8 cellular contexts compared by ENCODE assay signal in the genomic region with DNA sequence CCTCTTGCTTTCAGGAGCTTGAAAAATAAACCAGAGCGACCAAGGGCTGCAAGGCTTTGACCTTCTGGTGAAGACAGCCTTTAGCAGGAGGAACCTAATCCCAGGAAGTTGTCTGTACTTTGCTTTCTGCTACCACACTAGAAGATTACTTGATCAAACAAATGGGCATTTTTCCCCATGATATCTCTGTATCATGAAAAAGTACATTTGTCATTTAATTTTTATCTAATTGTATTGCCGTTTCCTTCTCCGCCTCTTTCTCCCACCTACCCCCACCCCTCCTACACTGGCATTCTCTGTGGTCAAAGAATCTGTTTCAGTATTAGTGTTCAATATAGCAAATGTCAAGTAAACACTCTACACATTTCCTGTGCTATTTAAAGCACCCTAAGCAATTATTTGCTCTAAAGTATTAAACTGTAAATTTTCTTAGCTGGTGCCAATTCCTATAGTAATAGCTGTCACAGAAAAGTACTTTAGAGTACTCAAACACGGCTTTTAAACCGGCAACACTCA. TPM values are rescaled to one million over a fixed set of nuclear protein-coding genes. Genes with fewer than 3 reads are reported as not detected.
DNase-seq lines count a peak whose midpoint lies in the region; ATAC-seq and TF ChIP-seq lines count a peak whose summit lies in the region.

No MANE protein-coding gene starts in this region.

- intact Hi-C loops in transverse colon (cut with DNase I; ENCODE audit: low total_unique reads) (no loop called here), gastrocnemius medialis (cut with DNase I; ENCODE audit: low total_unique reads) (no loop called here)

- H3K4me3 ChIP-seq in transverse colon (no peak overlapping the region), gastrocnemius medialis (no peak overlapping the region)

- no peak for TF ChIP-seq CTCF in transverse colon (IDR thresholded peaks at IDR 0.05)
- no peak for TF ChIP-seq CTCF in gastrocnemius medialis (IDR thresholded peaks at IDR 0.05 in 4 of 5, conservative IDR thresholded peaks at IDR 0.05 in 1 of 5)

- H3K36me3 ChIP-seq in transverse colon (no peaks in the 10 kb centered on the region), gastrocnemius medialis (no peaks in the 10 kb centered on the region)

- H3K27me3 Mint-ChIP-seq in activated T-cell treated with anti-CD3 and anti-CD28 coated beads, Interleukin-2, amount 50 U/mL, for 72 hours (ENCODE audit: low read depth) = no peaks in the 10 kb centered on the region

- H3K27ac Mint-ChIP-seq in activated T-cell treated with anti-CD3 and anti-CD28 coated beads, Interleukin-2, amount 50 U/mL, for 72 hours = peak overlapping the region; percentile 75

- H3K4me1 Mint-ChIP-seq in activated T-cell treated with anti-CD3 and anti-CD28 coated beads, Interleukin-2, amount 50 U/mL, for 72 hours (ENCODE audit: low read depth) = peaks cover 78% of the 10 kb centered on the region

- peak; percentile 98 for ATAC-seq in HG03108 (IDR thresholded peaks at IDR 0.05; ENCODE audit: unreplicated experiment)
- peak; percentile 56 to 64 for ATAC-seq in activated T-cell treated with anti-CD3 and anti-CD28 coated beads, Interleukin-2, amount 50 U/mL, for 72 hours (replicated peaks in 1 of 2)
- ATAC-seq in gastrocnemius medialis = no peak

- H3K27me3 ChIP-seq in transverse colon = no peaks in the 10 kb centered on the region
- H3K27me3 ChIP-seq in gastrocnemius medialis = no peaks in the 10 kb centered on the region

- peak overlapping the region in 3 of 4 donors; percentile 28 to 44 (median 41) for H3K27ac ChIP-seq in transverse colon
- H3K27ac ChIP-seq in gastrocnemius medialis = no peak overlapping the region

- DNase-seq in stimulated activated CD4-positive, alpha-beta T cell treated with anti-CD3 and anti-CD28 coated beads, Interleukin-12 subunit alpha, Interleukin-12 subunit beta, amount 100 ng/mL, for 48 hours (ENCODE audit: low read depth in 2 of 3, low spot score in 1 of 3) = peak in 2 of 3 donors; percentile 30 to 41
- no peak for DNase-seq in stimulated activated CD4-positive, alpha-beta T cell treated with anti-CD3 and anti-CD28 coated beads, Interleukin-2, amount 100 ng/mL, for 48 hours
- DNase-seq in activated T-cell treated with anti-CD3 and anti-CD28 coated beads, Interleukin-2, amount 50 U/mL, for 72 hours = peak; percentile 33 to 44
- DNase-seq in transverse colon (no peak), NCI-H69 (lab: John Stamatoyannopoulos, UW) (no peak), NCI-H524 treated with DMSO at 0.1 percent for 48 hours (lab: John Stamatoyannopoulos, UW) (no peak), gastrocnemius medialis (no peak)

- no peaks in the 10 kb centered on the region for H3K9me3 Mint-ChIP-seq in activated T-cell treated with anti-CD3 and anti-CD28 coated beads, Interleukin-2, amount 50 U/mL, for 72 hours

- no peak for TF ChIP-seq EP300 in transverse colon (IDR thresholded peaks at IDR 0.05; ENCODE audit: low read depth)

- in situ Hi-C loops in transverse colon (cut with MboI; ENCODE audit: low pct_ligation_motif_present in 1 of 4, low pct_unique_long_range_greater_than_20kb in 1 of 4, low sequenced_read_pairs in 3 of 4) (no loop called here), gastrocnemius medialis (cut with MboI; ENCODE audit: low sequenced_read_pairs in 4 of 4) (no loop called here)

- no peak for TF ChIP-seq POLR2A in transverse colon (IDR thresholded peaks at IDR 0.05)
- no peak for TF ChIP-seq POLR2A in gastrocnemius medialis (IDR thresholded peaks at IDR 0.05)

- H3K4me3 Mint-ChIP-seq in activated T-cell treated with anti-CD3 and anti-CD28 coated beads, Interleukin-2, amount 50 U/mL, for 72 hours = peak overlapping the region; percentile 71 to 75

- WGBS in transverse colon (ENCODE audit: low coverage in 1 of 2), 2 donors = 29 to 39% methylated on average over 4 to 5 of the region's 5 CpGs

- H3K36me3 Mint-ChIP-seq in activated T-cell treated with anti-CD3 and anti-CD28 coated beads, Interleukin-2, amount 50 U/mL, for 72 hours (ENCODE audit: insufficient read depth in 2 of 2) = peaks cover 2 to 6% of the 10 kb centered on the region in 2 donors

- peaks cover 14 to 64% (median 32%) of the 10 kb centered on the region in 4 donors for H3K4me1 ChIP-seq in transverse colon
- H3K4me1 ChIP-seq in gastrocnemius medialis = peaks cover 38 to 51% of the 10 kb centered on the region in 2 donors

- H3K9me3 ChIP-seq in transverse colon (no peaks in the 10 kb centered on the region), gastrocnemius medialis (no peaks in the 10 kb centered on the region)

RNA-seq across cellular contexts. Expression of a gene that starts 29.7 kb away (rescaled TPM):
- 10 to 100 TPM; 46.5 to 65.1 TPM for total RNA-seq in activated T-cell treated with anti-CD3 and anti-CD28 coated beads, Interleukin-2, amount 50 U/mL, for 72 hours
- total RNA-seq in transverse colon (100 to 1,000 TPM in 2 of 4 donors, 10 to 100 TPM in 2; 48.7 to 166 (median 105) TPM), gastrocnemius medialis (10 to 100 TPM; 21.8 to 42.9 (median 33.1) TPM)

Comparison
In these comparisons a context has a peak if more than half of its experiments do, and no peak if none do; other contexts are left out.
1. DNase-seq: peak in stimulated activated CD4-positive, alpha-beta T cell treated with anti-CD3 and anti-CD28 coated beads, Interleukin-12 subunit alpha, Interleukin-12 subunit beta, amount 100 ng/mL, for 48 hours (2 of 3) and activated T-cell treated with anti-CD3 and anti-CD28 coated beads, Interleukin-2, amount 50 U/mL, for 72 hours (2 of 2); none in stimulated activated CD4-positive, alpha-beta T cell treated with anti-CD3 and anti-CD28 coated beads, Interleukin-2, amount 100 ng/mL, for 48 hours (0 of 2), transverse colon (single experiment), NCI-H69 (single experiment), NCI-H524 treated with DMSO at 0.1 percent for 48 hours (single experiment) and gastrocnemius medialis (0 of 2).
2. ATAC-seq: peak in HG03108 (single experiment) and activated T-cell treated with anti-CD3 and anti-CD28 coated beads, Interleukin-2, amount 50 U/mL, for 72 hours (2 of 2); none in gastrocnemius medialis (0 of 2).
3. H3K27ac ChIP-seq: peak in transverse colon (3 of 4); none in gastrocnemius medialis (0 of 4).